Comparison of ENCODE assay signal across 8 cellular contexts in the genomic region with DNA sequence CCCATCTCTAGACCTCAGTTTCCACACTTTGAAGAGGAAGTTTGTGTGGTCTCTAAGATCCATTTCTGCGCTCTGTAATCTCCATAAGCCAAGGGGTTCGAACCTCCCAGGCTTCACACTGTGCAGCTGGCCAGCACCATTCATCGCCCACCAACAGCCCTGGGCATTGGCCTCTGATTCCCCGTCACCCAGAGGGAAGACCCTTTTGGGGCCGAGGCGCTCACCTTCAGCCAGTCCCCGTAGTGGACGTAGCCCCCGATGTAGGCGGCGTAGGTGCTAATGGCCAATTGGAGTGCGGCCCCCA. TPM values are rescaled to one million over a fixed set of nuclear protein-coding genes. Genes with fewer than 3 reads are reported as not detected.
DNase-seq lines count a peak whose midpoint lies in the region; ATAC-seq and TF ChIP-seq lines count a peak whose summit lies in the region.

No MANE protein-coding gene starts in this region.

- ATAC-seq in SK-N-SH treated with all-trans-retinoic acid at 6 μM for 48 hours: peak; percentile 55; the same call in 2 of the 3 replicates
- peak; percentile 6 for ATAC-seq in sciatic nerve
- no peak for ATAC-seq in HG03139 (IDR thresholded peaks at IDR 0.05; ENCODE audit: unreplicated experiment)
- no peak for ATAC-seq in HG02610 (IDR thresholded peaks at IDR 0.05; ENCODE audit: unreplicated experiment)

- peak overlapping the region; percentile 95 for H3K4me3 ChIP-seq in GM12864 (ENCODE audit: low read depth, low read length)
- H3K4me3 ChIP-seq in foreskin fibroblast (ENCODE audit: low read depth in 1 of 2, low read length in 2 of 2): peak overlapping the region; percentile 82 to 98

- TF ChIP-seq CTCF in GM12864 (IDR thresholded peaks at IDR 0.05; ENCODE audit: low read depth, low read length, missing control alignments) (no peak), foreskin fibroblast (IDR thresholded peaks at IDR 0.05; ENCODE audit: low read depth, low read length) (no peak)

- DNase-seq in GM12864 (ENCODE audit: low read depth): no peak
- DNase-seq in foreskin fibroblast: no peak
- no peak for DNase-seq in sciatic nerve (ENCODE audit: low spot score)
- DNase-seq in NCI-H2029 (lab: John Stamatoyannopoulos, UW): no peak
- DNase-seq in NCI-H748 treated with DMSO at 0.1 percent for 48 hours (lab: John Stamatoyannopoulos, UW): no peak

- intact Hi-C loops in sciatic nerve (cut with DNase I): no loop called here

TF ChIP-seq in SK-N-SH treated with all-trans-retinoic acid at 6 μM for 48 hours, 23 proteins besides CTCF, POLR2A, EP300 and RAD21:
- TF ChIP-seq ZNF565 (CRISPR knock-in tag; conservative IDR thresholded peaks at IDR 0.05; ENCODE audit: low read depth) (no peak), SNAI2 (CRISPR knock-in tag; IDR thresholded peaks at IDR 0.05) (no peak), GLIS3 (CRISPR knock-in tag; IDR thresholded peaks at IDR 0.05) (no peak), TCF4 (CRISPR knock-in tag; IDR thresholded peaks at IDR 0.05; ENCODE audit: borderline replicate concordance) (no peak), ISL1 (CRISPR knock-in tag; IDR thresholded peaks at IDR 0.05) (no peak), BACH2 (CRISPR knock-in tag; IDR thresholded peaks at IDR 0.05; ENCODE audit: borderline replicate concordance) (no peak)
TF ChIP-seq in SK-N-SH treated with all-trans-retinoic acid at 6 μM for 48 hours: peak in this region for 0.

RNA-seq across cellular contexts. Expression of a gene that starts 0.7 kb away (rescaled TPM):
- 17.7 TPM for total RNA-seq in sciatic nerve

RNA-seq across cellular contexts. Expression of a gene that starts 9.7 kb away (rescaled TPM):
- 0.58 TPM for total RNA-seq in sciatic nerve

RNA-seq across cellular contexts. Expression of a gene that starts 52.4 kb away (rescaled TPM):
- 32.5 TPM for total RNA-seq in sciatic nerve

RNA-seq across cellular contexts. Expression of a gene that starts 56.5 kb away (rescaled TPM):
- total RNA-seq in sciatic nerve: 38.3 TPM

Comparison
In these comparisons a context has a peak if more than half of its experiments do, and no peak if none do; other contexts are left out.
1. ATAC-seq: peak in SK-N-SH treated with all-trans-retinoic acid at 6 μM for 48 hours (single experiment) and sciatic nerve (single experiment); none in HG03139 (single experiment) and HG02610 (single experiment).